Comparison of ENCODE assay signal across 8 cellular contexts in genomic region chr4:173529505-173530325, GRCh38. TPM values are rescaled to one million over a fixed set of nuclear protein-coding genes. Genes with fewer than 3 reads are reported as not detected.
DNase-seq lines count a peak whose midpoint lies in the region; ATAC-seq and TF ChIP-seq lines count a peak whose summit lies in the region.

Gene HAND2, minus strand, starts transcription at chr4:173530229. Its CDS starts 940 bp downstream, at chr4:173529289.

- peaks cover 0 to 57% (median 33%) of the 10 kb centered on the region in 7 donors for H3K9me3 Mint-ChIP-seq in naive B cell

- peak within 1 kb of the TSS; percentile 98 for H3K9ac ChIP-seq in GM23248

- peak within 1 kb of the TSS; percentile 100 for H3K27ac ChIP-seq in GM23248
- no peak within 1 kb of the TSS for H3K27ac ChIP-seq in dorsolateral prefrontal cortex

- H2AFZ ChIP-seq in GM23248 = peak within 1 kb of the TSS; percentile 81

- H3K27ac Mint-ChIP-seq in naive B cell = peak within 1 kb of the TSS in 5 of 6 donors; percentile 75 to 99 (median 88)

- H3K4me2 ChIP-seq in GM23248 (ENCODE audit: unreplicated experiment) = peak within 1 kb of the TSS; percentile 100

- intact Hi-C loops in dorsolateral prefrontal cortex (cut with DNase I) = loop anchor here in 1 of 2 donors (10.0 kb wide), 1 partner anchor 685 kb away; no protein-coding TSS in a partner anchor

- no peaks in the 10 kb centered on the region for H3K9me2 ChIP-seq in GM23248 (ENCODE audit: insufficient read depth)

- H3K27me3 ChIP-seq in GM23248 (replicated peaks; ENCODE audit: insufficient read depth) = no peaks in the 10 kb centered on the region
- peaks cover 49 to 100% (median 97%) of the 10 kb centered on the region in 45 donors for H3K27me3 ChIP-seq in dorsolateral prefrontal cortex

- no peaks in the 10 kb centered on the region for H4K20me1 ChIP-seq in GM23248 (ENCODE audit: insufficient read depth)

- DNase-seq in GM23248 = peak; percentile 97
- DNase-seq in NCI-H526 treated with DMSO at 0.1 percent for 48 hours (lab: John Stamatoyannopoulos, UW) = peak; percentile 45
- DNase-seq in dorsolateral prefrontal cortex = no peak
- DNase-seq in naive B cell = no peak
- DNase-seq in GM19240 (ENCODE audit: insufficient read length, low spot score) = no peak

- H3K4me1 Mint-ChIP-seq in naive B cell = peaks cover 6 to 19% (median 12%) of the 10 kb centered on the region in 3 donors

- in situ Hi-C loops in GM23248 (cut with MboI) = loop anchor here (10.0 kb wide), 1 partner anchor 625 kb away; no protein-coding TSS in a partner anchor

- H3K36me3 ChIP-seq in GM23248 (ENCODE audit: low read depth) = no peaks in the 10 kb centered on the region

- peak within 1 kb of the TSS in 7 of 8 donors; percentile 32 to 79 (median 70) for H3K4me3 Mint-ChIP-seq in naive B cell

- peaks cover 96% of the 10 kb centered on the region for H3K79me2 ChIP-seq in GM23248 (ENCODE audit: insufficient read depth)

- no peaks in the 10 kb centered on the region for H3K9me3 ChIP-seq in GM23248 (ENCODE audit: low read depth)

- H3F3A ChIP-seq in GM23248 (ENCODE audit: insufficient read depth) = 0 out of 2 replicates have a peak, but pooled peaks cover 11% of the 10 kb centered on the region

- no peak for TF ChIP-seq CTCF in dorsolateral prefrontal cortex (IDR thresholded peaks at IDR 0.05 in 54 of 56, conservative IDR thresholded peaks at IDR 0.05 in 2 of 56; ENCODE audit: low read depth in 1 of 56, partially characterized antibody in 56 of 56)

- 0 to 1% methylated on average over 74 to 77 of the region's 77 CpGs for WGBS in GM23248 (ENCODE audit: low coverage in 1 of 2, low lambda C conversion rate in 2 of 2, missing lambda C conversion rate in 2 of 2), 2 experiments

- H3K4me1 ChIP-seq in GM23248 (ENCODE audit: insufficient read depth) = peaks cover 12% of the 10 kb centered on the region

- peaks cover 11 to 27% of the 10 kb centered on the region in 2 donors for H3K36me3 Mint-ChIP-seq in naive B cell

- peaks cover 68 to 89% (median 89%) of the 10 kb centered on the region in 3 donors for H3K27me3 Mint-ChIP-seq in naive B cell

- ATAC-seq in naive B cell (ENCODE audit: low read depth in 2 of 2) (no peak), GM18861 (IDR thresholded peaks at IDR 0.05; ENCODE audit: unreplicated experiment) (no peak), HG03095 (IDR thresholded peaks at IDR 0.05; ENCODE audit: unreplicated experiment) (no peak), GM19463 (IDR thresholded peaks at IDR 0.05; ENCODE audit: unreplicated experiment) (no peak)

- H3K4me3 ChIP-seq in GM23248 (peak within 1 kb of the TSS; percentile 97), dorsolateral prefrontal cortex (peak within 1 kb of the TSS in 33 of 59 donors; percentile 1 to 53 (median 33))

RNA-seq across cellular contexts. Expression of gene HAND2, which starts in this region (rescaled TPM):
- 11.2 and 13.4 TPM in 2 replicates for total RNA-seq in GM23248 (2014; rRNA removed; shearing (Covaris generic))
- polyA plus RNA-seq in GM23248 (2016; fragmentation: Nextera tagmentation; extraction: Ambion mirVana) = 17.8 and 19.3 TPM in 2 replicates
- under 1 TPM in 3 of 120 experiments, not detected in 117; 0.25 to 0.62 (median 0.53) TPM for total RNA-seq in dorsolateral prefrontal cortex
- not detected for polyA plus RNA-seq in naive B cell (ENCODE audit: low read depth in 6 of 6)

Comparison
In these comparisons a context has a peak if more than half of its experiments do, and no peak if none do; other contexts are left out.
1. RNA of gene HAND2 (polyA plus RNA-seq): 17.8 to 19.3 TPM in GM23248; not detected in naive B cell; every median in the first group is over 10 times any median in the second.
2. DNase-seq: peak in GM23248 (single experiment) and NCI-H526 treated with DMSO at 0.1 percent for 48 hours (single experiment); none in dorsolateral prefrontal cortex (0 of 10), naive B cell (single experiment) and GM19240 (single experiment).